ENCODE assay signal across 9 cellular contexts in the genomic region with DNA sequence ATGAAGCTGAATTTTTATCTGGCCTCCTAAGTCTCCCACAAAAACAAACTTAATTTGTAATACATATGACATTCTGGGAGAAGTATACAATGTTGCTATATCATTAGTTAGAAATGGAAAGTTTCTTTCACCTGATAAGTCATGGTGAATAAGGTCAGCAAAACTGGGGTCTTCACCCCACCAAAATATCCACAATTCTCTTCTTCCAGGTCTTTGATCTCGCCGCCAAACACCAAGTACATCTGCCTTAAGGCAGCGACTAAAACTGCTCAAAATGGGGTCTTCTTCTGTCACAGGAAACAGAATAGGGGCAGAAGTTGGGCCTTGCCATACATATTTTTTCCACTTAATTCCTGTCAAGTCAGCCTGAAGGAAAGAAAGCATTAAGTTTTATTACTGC. TPM values are rescaled to one million over a fixed set of nuclear protein-coding genes. Genes with fewer than 3 reads are reported as not detected.
A peak's percentile ranks its signal among the peaks of the same experiment; 100 is the strongest.
DNase-seq lines count a peak whose midpoint lies in the region; ATAC-seq and TF ChIP-seq lines count a peak whose summit lies in the region.
"Had no signal": no experiment of that assay in that cellular context is flagged by ENCODE, and none has a peak within 500 bp of the region (broad histone marks: within the 10 kb centered on the region; RNA-seq: fewer than 3 reads in every experiment).

No MANE protein-coding gene starts in this region.

- H3K9me3 ChIP-seq in tibial artery, result no peaks in the 10 kb centered on the region

- ATAC-seq in activated naive CD8-positive, alpha-beta T cell treated with anti-CD3 and anti-CD28 coated beads, Interleukin-2, amount 10 ng/mL, durations not matched to agents 7 days and 5 days (ENCODE audit: low read depth), result no peak
- ATAC-seq in GM18498 (IDR thresholded peaks at IDR 0.05; ENCODE audit: unreplicated experiment), result no peak
- ATAC-seq in HG03175 (IDR thresholded peaks at IDR 0.05; ENCODE audit: unreplicated experiment), result no peak

- H3K9me3 Mint-ChIP-seq in activated naive CD4-positive, alpha-beta T cell treated with anti-CD3 and anti-CD28 coated beads for 36 hours, result no peaks in the 10 kb centered on the region
- no peaks in the 10 kb centered on the region for H3K9me3 Mint-ChIP-seq in activated naive CD8-positive, alpha-beta T cell treated with anti-CD3 and anti-CD28 coated beads, Interleukin-2, amount 10 ng/mL, durations not matched to agents 7 days and 5 days

- peaks cover 48% of the 10 kb centered on the region for H3K4me1 Mint-ChIP-seq in activated naive CD4-positive, alpha-beta T cell treated with anti-CD3 and anti-CD28 coated beads for 36 hours (ENCODE audit: low read depth)
- H3K4me1 Mint-ChIP-seq in activated naive CD8-positive, alpha-beta T cell treated with anti-CD3 and anti-CD28 coated beads, Interleukin-2, amount 10 ng/mL, durations not matched to agents 7 days and 5 days, result peaks cover 32% of the 10 kb centered on the region

- H3K4me3 Mint-ChIP-seq in activated naive CD4-positive, alpha-beta T cell treated with anti-CD3 and anti-CD28 coated beads for 36 hours, result peak overlapping the region; percentile 98
- peak overlapping the region; percentile 94 for H3K4me3 Mint-ChIP-seq in activated naive CD8-positive, alpha-beta T cell treated with anti-CD3 and anti-CD28 coated beads, Interleukin-2, amount 10 ng/mL, durations not matched to agents 7 days and 5 days

- H3K27ac Mint-ChIP-seq in activated naive CD4-positive, alpha-beta T cell treated with anti-CD3 and anti-CD28 coated beads for 36 hours, result no peak overlapping the region
- peak overlapping the region; percentile 95 for H3K27ac Mint-ChIP-seq in activated naive CD8-positive, alpha-beta T cell treated with anti-CD3 and anti-CD28 coated beads, Interleukin-2, amount 10 ng/mL, durations not matched to agents 7 days and 5 days

- H3K27me3 ChIP-seq in kidney epithelial cell (ENCODE audit: control insufficient read depth, insufficient read depth, low read length) (no peaks in the 10 kb centered on the region), tibial artery (no peaks in the 10 kb centered on the region)

- TF ChIP-seq CTCF in kidney epithelial cell (IDR thresholded peaks at IDR 0.05; ENCODE audit: insufficient read depth, low read length, poor library complexity, severe bottlenecking) (no peak), tibial artery (IDR thresholded peaks at IDR 0.05) (no peak)

- no peaks in the 10 kb centered on the region for H3K27me3 Mint-ChIP-seq in activated naive CD4-positive, alpha-beta T cell treated with anti-CD3 and anti-CD28 coated beads for 36 hours (ENCODE audit: low read depth)
- no peaks in the 10 kb centered on the region for H3K27me3 Mint-ChIP-seq in activated naive CD8-positive, alpha-beta T cell treated with anti-CD3 and anti-CD28 coated beads, Interleukin-2, amount 10 ng/mL, durations not matched to agents 7 days and 5 days

- CTCF ChIA-PET in activated naive CD4-positive, alpha-beta T cell treated with anti-CD3 and anti-CD28 coated beads for 36 hours (lab: Charles Lee), result interaction anchor here (1.2 kb wide), 1 partner anchor 11 kb away, joined by 3 read pairs; no protein-coding TSS in a partner anchor

- H3K36me3 ChIP-seq in kidney epithelial cell (ENCODE audit: control insufficient read depth, insufficient read depth, low read length) (no peaks in the 10 kb centered on the region), tibial artery (peaks cover 0 to 9% (median 4%) of the 10 kb centered on the region in 3 donors)

- H3K4me3 ChIP-seq in kidney epithelial cell (ENCODE audit: low read depth, low read length) (peak overlapping the region; percentile 95), tibial artery (peak overlapping the region; percentile 68 to 99)

- intact Hi-C loops in activated naive CD4-positive, alpha-beta T cell treated with anti-CD3 and anti-CD28 coated beads for 36 hours (cut with micrococcal nuclease), result loop anchor here (10.0 kb wide), 2 partner anchors 362 to 838 kb away; a partner anchor contains a TSS
- intact Hi-C loops in tibial artery (cut with DNase I; ENCODE audit: low total_unique reads), result no loop called here

- H3K36me3 Mint-ChIP-seq in activated naive CD4-positive, alpha-beta T cell treated with anti-CD3 and anti-CD28 coated beads for 36 hours (ENCODE audit: low read depth), result peaks cover 23% of the 10 kb centered on the region
- peaks cover 21% of the 10 kb centered on the region for H3K36me3 Mint-ChIP-seq in activated naive CD8-positive, alpha-beta T cell treated with anti-CD3 and anti-CD28 coated beads, Interleukin-2, amount 10 ng/mL, durations not matched to agents 7 days and 5 days

- H3K4me1 ChIP-seq in tibial artery, result peaks cover 0 to 58% (median 47%) of the 10 kb centered on the region in 4 donors

- DNase-seq in activated naive CD4-positive, alpha-beta T cell treated with anti-CD3 and anti-CD28 coated beads for 36 hours, result no peak
- DNase-seq in activated naive CD4-positive, alpha-beta T cell (lab: John Stamatoyannopoulos, UW), result no peak
- no peak for DNase-seq in activated naive CD8-positive, alpha-beta T cell treated with anti-CD3 and anti-CD28 coated beads, Interleukin-2, amount 10 ng/mL, durations not matched to agents 7 days and 5 days
- DNase-seq in kidney epithelial cell (ENCODE audit: low read depth) (no peak), tibial artery (no peak), NCI-H446 (lab: John Stamatoyannopoulos, UW) (no peak)
- DNase-seq: NCI-H187 treated with DMSO at 0.1 percent for 48 hours had no signal

- POLR2A ChIA-PET in activated naive CD8-positive, alpha-beta T cell treated with anti-CD3 and anti-CD28 coated beads, Interleukin-2, amount 10 ng/mL, durations not matched to agents 7 days and 5 days (lab: Charles Lee), result interaction anchor here (0.7 to 1.0 kb wide), 2 partner anchors 10 to 200 kb away, joined by 3 read pairs; a partner anchor contains a TSS

- H3K27ac ChIP-seq in tibial artery, result peak overlapping the region; percentile 93 to 98

RNA-seq across cellular contexts. Expression of a gene that starts 2.1 kb away (rescaled TPM):
- total RNA-seq in activated naive CD4-positive, alpha-beta T cell treated with anti-CD3 and anti-CD28 coated beads for 36 hours, result 10 to 100 TPM; 33.3 to 34.3 TPM
- total RNA-seq in activated naive CD8-positive, alpha-beta T cell treated with anti-CD3 and anti-CD28 coated beads, Interleukin-2, amount 10 ng/mL, durations not matched to agents 7 days and 5 days, result 10 to 100 TPM; 54.6 to 58.5 TPM
- total RNA-seq in kidney epithelial cell, result 33.8 and 34.4 TPM in 2 replicates
